Comparison of ENCODE assay signal across 1 cellular context in the genomic region with DNA sequence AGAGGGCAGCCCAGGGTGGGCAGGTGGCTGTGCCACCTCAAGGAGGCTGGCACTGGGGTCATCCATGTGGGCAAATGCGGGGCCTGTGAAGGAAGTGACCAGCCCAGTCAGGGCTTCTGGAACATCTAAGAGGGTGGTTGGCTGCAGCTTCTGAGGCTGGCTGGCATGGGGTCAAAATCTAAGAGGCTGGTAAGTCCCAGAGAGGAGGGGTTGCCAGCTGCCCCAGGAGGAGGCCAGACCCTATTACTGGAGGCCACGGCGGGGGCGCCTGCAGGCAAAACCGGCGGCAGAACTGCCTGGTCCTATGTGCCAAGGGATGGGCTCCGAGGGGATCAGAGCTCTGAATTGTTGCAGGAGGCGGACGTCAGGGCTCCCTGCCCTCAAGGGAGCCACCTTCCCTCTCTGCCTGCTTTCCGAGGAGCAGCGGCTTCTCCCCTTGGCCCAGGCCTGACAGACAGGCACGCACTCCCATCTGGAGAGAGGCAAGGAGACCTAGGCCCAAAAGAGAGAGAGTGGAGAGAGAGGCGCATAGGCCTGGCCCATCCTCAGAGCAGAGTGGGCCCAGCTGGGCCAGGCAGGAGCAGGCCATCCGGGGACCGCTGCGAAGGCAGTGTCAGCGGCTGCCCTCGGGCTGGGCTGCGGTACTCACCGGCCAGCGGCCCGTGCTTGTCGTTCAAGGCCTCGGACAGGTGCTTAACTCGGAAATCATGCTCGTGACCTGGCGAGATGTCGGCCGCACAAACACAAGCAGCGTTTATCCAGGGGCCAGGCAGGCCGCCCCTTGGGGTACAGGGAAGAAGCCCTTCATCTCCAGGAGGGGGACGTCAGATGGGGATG.
TF ChIP-seq lines count a peak whose summit lies in the region.

No MANE protein-coding gene starts in this region.

TF ChIP-seq in HepG2, 621 proteins besides CTCF, POLR2A, EP300 and RAD21:
- TF ChIP-seq TARDBP (CRISPR knock-in tag; IDR thresholded peaks at IDR 0.05) (no peak), RBFOX2 (IDR thresholded peaks at IDR 0.05; ENCODE audit: low read depth, low read length) (peak; percentile 45), EED (CRISPR knock-in tag; IDR thresholded peaks at IDR 0.05) (0 out of 2 replicates have a peak, but pooled peaks have one; percentile 20), BHLHE40 (IDR thresholded peaks at IDR 0.05; ENCODE audit: low read length) (no peak), FOXK2 (IDR thresholded peaks at IDR 0.05) (no peak), HOXA3 (CRISPR knock-in tag; IDR thresholded peaks at IDR 0.05) (no peak), REL (CRISPR knock-in tag; conservative IDR thresholded peaks at IDR 0.05) (no peak), BORCS8-MEF2B (CRISPR knock-in tag; IDR thresholded peaks at IDR 0.05) (no peak), ZNF678 (CRISPR knock-in tag; IDR thresholded peaks at IDR 0.05) (no peak), REPIN1 (CRISPR knock-in tag; IDR thresholded peaks at IDR 0.05; ENCODE audit: borderline replicate concordance, low read depth) (no peak), AGO2 (optimal IDR thresholded peaks at IDR 0.05; ENCODE audit: low read depth, low read length) (peak; percentile 66)
